Comparison of ENCODE assay signal across 8 cellular contexts in genomic region chr21:40243676-40244075, GRCh38.
"Had no signal": no experiment of that assay in that cellular context is flagged by ENCODE, and none has a peak within 500 bp of the region (broad histone marks: within the 10 kb centered on the region; RNA-seq: fewer than 3 reads in every experiment).

No MANE protein-coding gene starts in this region.

- FAIRE-seq: HepG2 had no signal

- H3K27ac ChIP-seq: GM23248, HL-60 had no signal

- H3K4me1 Mint-ChIP-seq: IgD-negative memory B cell had no signal

- DNase-seq: GM23248, GOT3, H7, HFFc6 had no signal

- H3K4me3 Mint-ChIP-seq: HFFc6, IgD-negative memory B cell had no signal

- H3K9me3 ChIP-seq: HAP-1 had no signal

- H3K27me3 Mint-ChIP-seq: IgD-negative memory B cell had no signal

- H3K4me1 ChIP-seq: HAP-1 had no signal

- H3K36me3 ChIP-seq: HAP-1 had no signal

- H3K4me3 ChIP-seq: GM23248, HAP-1 had no signal

- H3K27ac Mint-ChIP-seq: HFFc6, IgD-negative memory B cell had no signal

- H3K9ac ChIP-seq: GM23248 had no signal
